21 cellular contexts compared by ENCODE assay signal in the genomic region with DNA sequence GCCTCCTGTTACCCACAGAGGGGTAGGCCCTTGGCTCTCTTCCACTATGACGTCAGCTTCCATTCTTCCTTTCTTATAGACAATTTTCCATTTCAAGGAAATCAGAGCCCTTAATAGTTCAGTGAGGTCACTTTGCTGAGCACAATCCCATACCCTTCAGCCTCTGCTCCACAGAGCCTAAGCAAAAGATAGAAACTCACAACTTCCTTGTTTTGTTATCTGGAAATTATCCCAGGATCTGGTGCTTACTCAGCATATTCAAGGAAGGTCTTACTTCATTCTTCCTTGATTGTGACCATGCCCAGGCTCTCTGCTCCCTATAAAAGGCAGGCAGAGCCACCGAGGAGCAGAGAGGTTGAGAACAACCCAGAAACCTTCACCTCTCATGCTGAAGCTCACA. TPM values are rescaled to one million over a fixed set of nuclear protein-coding genes. Genes with fewer than 3 reads are reported as not detected.
DNase-seq lines count a peak whose midpoint lies in the region; ATAC-seq and TF ChIP-seq lines count a peak whose summit lies in the region.
"Had no signal": no experiment of that assay in that cellular context is flagged by ENCODE, and none has a peak within 500 bp of the region (broad histone marks: within the 10 kb centered on the region; RNA-seq: fewer than 3 reads in every experiment).

A gene (plus strand): TSS at position 349 of the 400 bp plus-strand sequence. CDS start 67 bp downstream, outside the sequence.

- peak within 1 kb of the TSS; percentile 71 for H3K4me3 Mint-ChIP-seq in dendritic cell treated with granulocyte-macrophage colony-stimulating factor and Interleukin-4, amounts not matched to agents 40 ng/mL and 50 ng/mL, for 4 days
- H3K4me3 Mint-ChIP-seq: activated CD8-positive, alpha-beta T cell treated with anti-CD3 and anti-CD28 coated beads, Interleukin-2, amount 10 ng/mL, durations not matched to agents 7 days and 5 days; naive thymus-derived CD8-positive, alpha-beta T cell had no signal

- H3K4me1 ChIP-seq in left ventricle myocardium inferior (peaks cover 22% of the 10 kb centered on the region), ovary (ENCODE audit: insufficient read depth) (no peaks in the 10 kb centered on the region)

- no peak for TF ChIP-seq EP300 in ovary (IDR thresholded peaks at IDR 0.05)

- H3K9me3 ChIP-seq in left ventricle myocardium inferior (replicated peaks) (peaks cover 6% of the 10 kb centered on the region), ovary (no peaks in the 10 kb centered on the region)
- H3K9me3 ChIP-seq: sigmoid colon, vagina had no signal

- peak within 1 kb of the TSS; percentile 83 for H3K27ac Mint-ChIP-seq in dendritic cell treated with granulocyte-macrophage colony-stimulating factor and Interleukin-4, amounts not matched to agents 40 ng/mL and 50 ng/mL, for 4 days
- H3K27ac Mint-ChIP-seq: activated CD8-positive, alpha-beta T cell treated with anti-CD3 and anti-CD28 coated beads, Interleukin-2, amount 10 ng/mL, durations not matched to agents 7 days and 5 days; naive thymus-derived CD8-positive, alpha-beta T cell had no signal

- H3K4me3 ChIP-seq in left ventricle myocardium inferior (no peak within 1 kb of the TSS), ovary (no peak within 1 kb of the TSS)
- H3K4me3 ChIP-seq: sigmoid colon, vagina had no signal

- H3K27me3 Mint-ChIP-seq in dendritic cell treated with granulocyte-macrophage colony-stimulating factor and Interleukin-4, amounts not matched to agents 40 ng/mL and 50 ng/mL, for 4 days: peaks cover 4% of the 10 kb centered on the region

- intact Hi-C loops in dendritic cell treated with granulocyte-macrophage colony-stimulating factor and Interleukin-4, amounts not matched to agents 40 ng/mL and 50 ng/mL, for 4 days (cut with micrococcal nuclease): loop anchor here (5.0 kb wide), 1 partner anchor 38 kb away; a partner anchor contains a TSS
- intact Hi-C loops in left ventricle myocardium inferior (cut with micrococcal nuclease) (no loop called here), sciatic nerve (cut with DNase I) (no loop called here), ovary (cut with DNase I) (no loop called here)

- no peaks in the 10 kb centered on the region for H3K36me3 ChIP-seq in left ventricle myocardium inferior
- H3K36me3 ChIP-seq in ovary: no peaks in the 10 kb centered on the region
- H3K36me3 ChIP-seq: sigmoid colon, vagina had no signal

- H3K27ac ChIP-seq in left ventricle myocardium inferior (replicated peaks) (peak within 1 kb of the TSS; percentile 60), ovary (no peak within 1 kb of the TSS)
- H3K27ac ChIP-seq: vagina had no signal

- peaks cover 8% of the 10 kb centered on the region for H3K9me3 Mint-ChIP-seq in dendritic cell treated with granulocyte-macrophage colony-stimulating factor and Interleukin-4, amounts not matched to agents 40 ng/mL and 50 ng/mL, for 4 days

- no peaks in the 10 kb centered on the region for H3K27me3 ChIP-seq in left ventricle myocardium inferior (ENCODE audit: low read depth)
- no peaks in the 10 kb centered on the region for H3K27me3 ChIP-seq in ovary
- H3K27me3 ChIP-seq: sigmoid colon, vagina had no signal

- H3K4me1 Mint-ChIP-seq in dendritic cell treated with granulocyte-macrophage colony-stimulating factor and Interleukin-4, amounts not matched to agents 40 ng/mL and 50 ng/mL, for 4 days (ENCODE audit: low read depth): peaks cover 73% of the 10 kb centered on the region
- H3K4me1 Mint-ChIP-seq: naive thymus-derived CD8-positive, alpha-beta T cell had no signal

- peak; percentile 34 for DNase-seq in EL
- DNase-seq in left ventricle myocardium inferior: no peak
- DNase-seq in sciatic nerve (ENCODE audit: low spot score): no peak
- no peak for DNase-seq in activated CD4-positive, alpha-beta T cell treated with anti-CD3 and anti-CD28 coated beads, Interleukin-2, amount 50 U/mL, for 4 hours
- DNase-seq in HT-29 (ENCODE audit: low spot score): no peak
- DNase-seq in ovary: no peak
- DNase-seq: activated CD4-positive, CD25-positive, alpha-beta regulatory T cell; activated T-cell treated with anti-CD3 and anti-CD28 coated beads, Interleukin-2, amount 50 U/mL, for 1 hour; amniotic stem cell; foreskin melanocyte; GDM1; kidney glomerular epithelial cell; naive thymus-derived CD8-positive, alpha-beta T cell; NCI-H1694 treated with DMSO at 0.1 percent for 48 hours; sigmoid colon; SW 1271 had no signal

- H3K36me3 Mint-ChIP-seq in dendritic cell treated with granulocyte-macrophage colony-stimulating factor and Interleukin-4, amounts not matched to agents 40 ng/mL and 50 ng/mL, for 4 days (ENCODE audit: low read depth): peaks cover 17% of the 10 kb centered on the region
- H3K36me3 Mint-ChIP-seq: naive thymus-derived CD8-positive, alpha-beta T cell had no signal

- no peak for TF ChIP-seq CTCF in left ventricle myocardium inferior (IDR thresholded peaks at IDR 0.05; ENCODE audit: borderline replicate concordance)
- no peak for TF ChIP-seq CTCF in ovary (IDR thresholded peaks at IDR 0.05)

- ATAC-seq in sciatic nerve: peak; percentile 67
- ATAC-seq: activated CD8-positive, alpha-beta T cell treated with anti-CD3 and anti-CD28 coated beads, Interleukin-2, amount 10 ng/mL, durations not matched to agents 7 days and 5 days; naive thymus-derived CD8-positive, alpha-beta T cell had no signal

- WGBS in ovary, 3 donors: 60 to 72% (median 69%) methylated on average over 2 of the region's 2 CpGs

- TF ChIP-seq POLR2A in ovary (IDR thresholded peaks at IDR 0.05): no peak

RNA-seq across cellular contexts. Expression of the gene that starts here (rescaled TPM):
- total RNA-seq in left ventricle myocardium inferior (0.41 TPM), sciatic nerve (10.3 TPM), ovary (1 to 10 TPM in 2 of 7 donors, under 1 TPM in 3, not detected in 2; 0.15 to 1.6 (median 0.48) TPM)
- not detected in 2 replicates for total RNA-seq in HT-29 (2014; rRNA removed; shearing (Covaris generic))
- polyA plus RNA-seq in ovary: 1 to 10 TPM in 1 of 2 donors, under 1 TPM in 1; 0.22 to 3.7 TPM
- total RNA-seq: activated CD8-positive, alpha-beta T cell treated with anti-CD3 and anti-CD28 coated beads, Interleukin-2, amount 10 ng/mL, durations not matched to agents 7 days and 5 days; endothelial cell of umbilical vein; H7; naive thymus-derived CD8-positive, alpha-beta T cell had no signal
- polyA plus RNA-seq: endothelial cell of umbilical vein; naive thymus-derived CD8-positive, alpha-beta T cell had no signal
